28 cellular contexts compared by ENCODE assay signal in genomic region chr4:189806506-189806905, GRCh38.
"Had no signal": no experiment of that assay in that cellular context is flagged by ENCODE, and none has a peak within 500 bp of the region (broad histone marks: within the 10 kb centered on the region; RNA-seq: fewer than 3 reads in every experiment).

No MANE protein-coding gene starts in this region.

- H3K4me1 ChIP-seq: stomach, thyroid gland, tibial artery, tibial nerve, transverse colon, upper lobe of left lung, upper lobe of right lung, uterus, vagina had no signal

- H3K36me3 ChIP-seq: stomach, suprapubic skin, thoracic aorta, thyroid gland, tibial artery, tibial nerve, transverse colon, upper lobe of left lung, upper lobe of right lung, uterus, vagina had no signal

- DNase-seq: stimulated activated CD4-positive, alpha-beta T cell treated with anti-CD3 and anti-CD28 coated beads, Interleukin-2, amount 100 ng/mL, for 48 hours; stimulated activated CD4-positive, alpha-beta T cell treated with anti-CD3 and anti-CD28 coated beads, Interleukin-4, amount 100 ng/mL, for 1 hour; stimulated activated CD4-positive, alpha-beta T cell treated with anti-CD3 and anti-CD28 coated beads, Interleukin-4, amount 100 ng/mL, for 24 hours; stimulated activated CD4-positive, alpha-beta T cell treated with anti-CD3 and anti-CD28 coated beads, Interleukin-4, amount 100 ng/mL, for 4 hours; stimulated activated CD8-positive, alpha-beta memory T cell treated with anti-CD3 and anti-CD28 coated beads, Interleukin-4, amount 100 ng/mL, for 48 hours; stimulated activated naive B cell treated with anti-CD40 and anti-IgM and Interleukin-4, amounts not matched to agents 10 μg/mL and 1 μg/mL and 100 μg/mL, for 72 hours; stimulated activated naive CD4-positive, alpha-beta T cell; stimulated activated naive CD4-positive, alpha-beta T cell treated with Interleukin-2 at 50 U/mL for 16 hours; stimulated activated naive CD8-positive, alpha-beta T cell treated with anti-CD3 and anti-CD28 coated beads, Interleukin-15, amount 100 ng/mL, for 72 hours; stimulated activated naive CD8-positive, alpha-beta T cell treated with anti-CD3 and anti-CD28 coated beads, Interleukin-15, Interleukin-2, amounts not matched to agents 100 U/mL and 50 U/mL, for 24 hours; stomach; substantia nigra; thyroid gland; tibial artery; transverse colon; trophoblast cell; upper lobe of right lung; uterus had no signal

- H3K9me3 ChIP-seq: thoracic aorta, thyroid gland, upper lobe of left lung, upper lobe of right lung, uterus, vagina had no signal

- H3K36me3 Mint-ChIP-seq: stimulated activated effector memory CD8-positive, alpha-beta T cell treated with anti-CD3 and anti-CD28 coated beads, Interleukin-12 subunit alpha, Interleukin-12 subunit beta, amount 100 ng/mL, for 72 hours; stimulated activated memory B cell treated with anti-CD40 and anti-IgM and Interleukin-4, amounts not matched to agents 10 μg/mL and 1 μg/mL and 100 μg/mL, for 72 hours; type B pancreatic cell had no signal

- FAIRE-seq: urothelium cell line had no signal

- ATAC-seq: stimulated activated effector memory CD8-positive, alpha-beta T cell treated with anti-CD3 and anti-CD28 coated beads, Interleukin-12 subunit alpha, Interleukin-12 subunit beta, amount 100 ng/mL, for 72 hours; stimulated activated memory B cell treated with anti-CD40 and anti-IgM and Interleukin-4, amounts not matched to agents 10 μg/mL and 1 μg/mL and 100 μg/mL, for 72 hours; stimulated activated naive B cell treated with anti-CD40 and anti-IgM and Interleukin-4, amounts not matched to agents 10 μg/mL and 1 μg/mL and 100 μg/mL, for 72 hours; stimulated activated naive CD8-positive, alpha-beta T cell treated with anti-CD3 and anti-CD28 coated beads, Interleukin-15, amount 100 ng/mL, for 72 hours; stimulated activated naive CD8-positive, alpha-beta T cell treated with anti-CD3 and anti-CD28 coated beads, Interleukin-15, Interleukin-2, amounts not matched to agents 100 U/mL and 50 U/mL, for 24 hours; upper lobe of right lung had no signal

- H3K27me3 Mint-ChIP-seq: stimulated activated memory B cell treated with anti-CD40 and anti-IgM and Interleukin-4, amounts not matched to agents 10 μg/mL and 1 μg/mL and 100 μg/mL, for 72 hours; stimulated activated naive CD8-positive, alpha-beta T cell treated with anti-CD3 and anti-CD28 coated beads, Interleukin-15, Interleukin-2, amounts not matched to agents 100 ng/mL and 50 ng/mL, for 24 hours; type B pancreatic cell had no signal

- H3K27ac ChIP-seq: stomach, suprapubic skin, thoracic aorta, thyroid gland, tibial artery, tibial nerve, transverse colon, upper lobe of left lung, upper lobe of right lung, uterus, vagina had no signal

- H3K4me1 Mint-ChIP-seq: stimulated activated effector memory CD8-positive, alpha-beta T cell treated with anti-CD3 and anti-CD28 coated beads, Interleukin-12 subunit alpha, Interleukin-12 subunit beta, amount 100 ng/mL, for 72 hours; stimulated activated memory B cell treated with anti-CD40 and anti-IgM and Interleukin-4, amounts not matched to agents 10 μg/mL and 1 μg/mL and 100 μg/mL, for 72 hours; stimulated activated naive B cell treated with anti-CD40 and anti-IgM and Interleukin-4, amounts not matched to agents 10 μg/mL and 1 μg/mL and 100 μg/mL, for 72 hours had no signal

- H3K27ac Mint-ChIP-seq: stimulated activated effector memory CD8-positive, alpha-beta T cell treated with anti-CD3 and anti-CD28 coated beads, Interleukin-12 subunit alpha, Interleukin-12 subunit beta, amount 100 ng/mL, for 72 hours; stimulated activated memory B cell treated with anti-CD40 and anti-IgM and Interleukin-4, amounts not matched to agents 10 μg/mL and 1 μg/mL and 100 μg/mL, for 72 hours; stimulated activated naive B cell treated with anti-CD40 and anti-IgM and Interleukin-4, amounts not matched to agents 10 μg/mL and 1 μg/mL and 100 μg/mL, for 72 hours; stimulated activated naive CD8-positive, alpha-beta T cell treated with anti-CD3 and anti-CD28 coated beads, Interleukin-15, amount 100 ng/mL, for 72 hours; stimulated activated naive CD8-positive, alpha-beta T cell treated with anti-CD3 and anti-CD28 coated beads, Interleukin-15, Interleukin-2, amounts not matched to agents 100 ng/mL and 50 ng/mL, for 24 hours; type B pancreatic cell had no signal

- H3K4me3 ChIP-seq: stomach, suprapubic skin, thoracic aorta, thyroid gland, tibial artery, tibial nerve, transverse colon, upper lobe of left lung, upper lobe of right lung, uterus, vagina had no signal

- H3K4me3 Mint-ChIP-seq: stimulated activated effector memory CD8-positive, alpha-beta T cell treated with anti-CD3 and anti-CD28 coated beads, Interleukin-12 subunit alpha, Interleukin-12 subunit beta, amount 100 ng/mL, for 72 hours; stimulated activated memory B cell treated with anti-CD40 and anti-IgM and Interleukin-4, amounts not matched to agents 10 μg/mL and 1 μg/mL and 100 μg/mL, for 72 hours; stimulated activated naive B cell treated with anti-CD40 and anti-IgM and Interleukin-4, amounts not matched to agents 10 μg/mL and 1 μg/mL and 100 μg/mL, for 72 hours; stimulated activated naive CD8-positive, alpha-beta T cell treated with anti-CD3 and anti-CD28 coated beads, Interleukin-15, amount 100 ng/mL, for 72 hours; stimulated activated naive CD8-positive, alpha-beta T cell treated with anti-CD3 and anti-CD28 coated beads, Interleukin-15, Interleukin-2, amounts not matched to agents 100 ng/mL and 50 ng/mL, for 24 hours; type B pancreatic cell had no signal

- H3K27me3 ChIP-seq: stomach, suprapubic skin, thyroid gland, tibial artery, tibial nerve, transverse colon, upper lobe of left lung, upper lobe of right lung, uterus, vagina had no signal
